ENCODE assay signal across 26 cellular contexts in genomic region chr11:120808616-120809050, GRCh38.
"Had no signal": no experiment of that assay in that cellular context is flagged by ENCODE, and none has a peak within 500 bp of the region (broad histone marks: within the 10 kb centered on the region; RNA-seq: fewer than 3 reads in every experiment).

No MANE protein-coding gene starts in this region.

- H3K4me1 Mint-ChIP-seq: activated naive CD4-positive, alpha-beta T cell treated with anti-CD3 and anti-CD28 coated beads, Interleukin-2, amount 10 ng/mL, durations not matched to agents 7 days and 5 days; activated naive CD8-positive, alpha-beta T cell treated with anti-CD3 and anti-CD28 coated beads, Interleukin-2, amount 50 U/mL, for 24 hours; memory B cell; stimulated activated naive CD8-positive, alpha-beta T cell treated with anti-CD3 and anti-CD28 coated beads, Interleukin-15, amount 100 ng/mL, for 72 hours had no signal

- H3K4me3 Mint-ChIP-seq: activated CD8-positive, alpha-beta memory T cell treated with anti-CD3 and anti-CD28 coated beads, Interleukin-2, amount 10 ng/mL, durations not matched to agents 7 days and 5 days; activated naive CD4-positive, alpha-beta T cell treated with anti-CD3 and anti-CD28 coated beads, Interleukin-2, amount 10 ng/mL, durations not matched to agents 7 days and 5 days; activated naive CD8-positive, alpha-beta T cell treated with anti-CD3 and anti-CD28 coated beads, Interleukin-2, amount 50 U/mL, for 24 hours; activated T-cell treated with anti-CD3 and anti-CD28 coated beads, Interleukin-2, amount 50 U/mL, for 4 hours; memory B cell; naive B cell; neural progenitor cell; stimulated activated naive CD8-positive, alpha-beta T cell treated with anti-CD3 and anti-CD28 coated beads, Interleukin-15, amount 100 ng/mL, for 72 hours; T-helper 17 cell had no signal

- H3K36me3 Mint-ChIP-seq: activated CD8-positive, alpha-beta memory T cell treated with anti-CD3 and anti-CD28 coated beads, Interleukin-2, amount 10 ng/mL, durations not matched to agents 7 days and 5 days; activated naive CD4-positive, alpha-beta T cell treated with anti-CD3 and anti-CD28 coated beads, Interleukin-2, amount 10 ng/mL, durations not matched to agents 7 days and 5 days; memory B cell; naive B cell; neural progenitor cell had no signal

- H3K27me3 ChIP-seq: gastrocnemius medialis, neural progenitor cell, uterus had no signal

- H3K9me3 ChIP-seq: breast epithelium, gastrocnemius medialis, heart left ventricle, mucosa of descending colon, suprapubic skin, transverse colon, uterus had no signal

- DNase-seq: activated CD4-positive, alpha-beta T cell treated with anti-CD3 and anti-CD28 coated beads, Interleukin-2, amount 50 U/mL, for 48 hours; activated CD8-positive, alpha-beta memory T cell treated with anti-CD3 and anti-CD28 coated beads, Interleukin-2, amount 10 ng/mL, durations not matched to agents 7 days and 5 days; activated naive CD4-positive, alpha-beta T cell treated with anti-CD3 and anti-CD28 coated beads, Interleukin-2, amount 10 ng/mL, durations not matched to agents 7 days and 5 days; activated naive CD8-positive, alpha-beta T cell treated with anti-CD3 and anti-CD28 coated beads, Interleukin-2, amount 50 U/mL, for 24 hours; activated T-cell treated with anti-CD3 and anti-CD28 coated beads, Interleukin-2, amount 50 U/mL, for 4 hours; anterior cingulate cortex; effector CD4-positive, alpha-beta T cell; gastrocnemius medialis; heart left ventricle; kidney glomerular epithelial cell; left ventricle myocardium superior; mucosa of descending colon; naive B cell; stimulated activated CD4-positive, alpha-beta T cell treated with anti-CD3 and anti-CD28 coated beads, Interleukin-15, amount 100 ng/mL, for 24 hours; stimulated activated CD4-positive, alpha-beta T cell treated with anti-CD3 and anti-CD28 coated beads, Interleukin-2, amount 100 ng/mL, for 48 hours; stimulated activated naive CD8-positive, alpha-beta T cell treated with anti-CD3 and anti-CD28 coated beads, Interleukin-15, amount 100 ng/mL, for 72 hours; T-helper 17 cell; transverse colon; uterus had no signal

- H3K36me3 ChIP-seq: breast epithelium, gastrocnemius medialis, heart left ventricle, neural progenitor cell, suprapubic skin, transverse colon, uterus had no signal

- H3K4me1 ChIP-seq: breast epithelium, gastrocnemius medialis, heart left ventricle, suprapubic skin, transverse colon, uterus had no signal

- H3K9me3 Mint-ChIP-seq: activated naive CD4-positive, alpha-beta T cell treated with anti-CD3 and anti-CD28 coated beads, Interleukin-2, amount 10 ng/mL, durations not matched to agents 7 days and 5 days; activated naive CD8-positive, alpha-beta T cell treated with anti-CD3 and anti-CD28 coated beads, Interleukin-2, amount 50 U/mL, for 24 hours; activated T-cell treated with anti-CD3 and anti-CD28 coated beads, Interleukin-2, amount 50 U/mL, for 4 hours; memory B cell; naive B cell; neural progenitor cell; stimulated activated naive CD8-positive, alpha-beta T cell treated with anti-CD3 and anti-CD28 coated beads, Interleukin-15, amount 100 ng/mL, for 72 hours had no signal

- H3K27ac ChIP-seq: breast epithelium, gastrocnemius medialis, heart left ventricle, neural progenitor cell, skin epidermis, suprapubic skin, transverse colon, uterus, VCaP had no signal

- ATAC-seq: activated CD8-positive, alpha-beta memory T cell treated with anti-CD3 and anti-CD28 coated beads, Interleukin-2, amount 10 ng/mL, durations not matched to agents 7 days and 5 days; activated naive CD8-positive, alpha-beta T cell treated with anti-CD3 and anti-CD28 coated beads, Interleukin-2, amount 50 U/mL, for 24 hours; activated T-cell treated with anti-CD3 and anti-CD28 coated beads, Interleukin-2, amount 50 U/mL, for 4 hours; gastrocnemius medialis; left ventricle myocardium superior; mucosa of descending colon; stimulated activated naive CD8-positive, alpha-beta T cell treated with anti-CD3 and anti-CD28 coated beads, Interleukin-15, amount 100 ng/mL, for 72 hours; T-helper 17 cell had no signal

- H3K27ac Mint-ChIP-seq: activated CD8-positive, alpha-beta memory T cell treated with anti-CD3 and anti-CD28 coated beads, Interleukin-2, amount 10 ng/mL, durations not matched to agents 7 days and 5 days; activated naive CD4-positive, alpha-beta T cell treated with anti-CD3 and anti-CD28 coated beads, Interleukin-2, amount 10 ng/mL, durations not matched to agents 7 days and 5 days; activated naive CD8-positive, alpha-beta T cell treated with anti-CD3 and anti-CD28 coated beads, Interleukin-2, amount 50 U/mL, for 24 hours; memory B cell; naive B cell; neural progenitor cell; progenitor cell of endocrine pancreas; T-helper 17 cell had no signal

- H3K4me3 ChIP-seq: breast epithelium, gastrocnemius medialis, heart left ventricle, mucosa of descending colon, neural progenitor cell, skin epidermis, suprapubic skin, transverse colon, uterus had no signal
